In genomic region chr11:128565881-128566280, GRCh38 we compare ENCODE assay signal across 15 cellular contexts. TPM values are rescaled to one million over a fixed set of nuclear protein-coding genes. Genes with fewer than 3 reads are reported as not detected.
A peak's percentile ranks its signal among the peaks of the same experiment; 100 is the strongest.
DNase-seq lines count a peak whose midpoint lies in the region; ATAC-seq, FAIRE-seq and TF ChIP-seq lines count a peak whose summit lies in the region.
"Had no signal": no experiment of that assay in that cellular context is flagged by ENCODE, and none has a peak within 500 bp of the region (broad histone marks: within the 10 kb centered on the region; RNA-seq: fewer than 3 reads in every experiment).

No MANE protein-coding gene starts in this region.

- no peak overlapping the region for H3K4me3 ChIP-seq in body of pancreas
- no peak overlapping the region for H3K4me3 ChIP-seq in WERI-Rb-1 (ENCODE audit: low read depth, low read length)

- peak; percentile 31 for FAIRE-seq in GM19239 (lab: Jason Lieb, UNC)
- FAIRE-seq: bronchial epithelial cell, H1 had no signal

- WGBS in body of pancreas, 2 donors = 17 to 22% methylated on average over 5 of the region's 5 CpGs

- DNase-seq in GM19239 (ENCODE audit: insufficient read length, low spot score) (no peak), MV-4-11 (lab: John Stamatoyannopoulos, UW) (peak; percentile 63), body of pancreas (peak in 3 of 4 donors; percentile 20 to 33 (median 28)), renal cortical epithelial cell (ENCODE audit: low read depth) (peak; percentile 59), WERI-Rb-1 (no peak), D341Med (ENCODE audit: low spot score) (no peak), cerebellar cortex (ENCODE audit: low spot score) (no peak)
- no peak for DNase-seq in effector CD4-positive, alpha-beta T cell
- DNase-seq: activated CD4-positive, alpha-beta T cell treated with anti-CD3 and anti-CD28 coated beads for 48 hours; CD4-positive, CD25-positive, alpha-beta regulatory T cell; effector memory CD8-positive, alpha-beta T cell; T-helper 17 cell had no signal

- no peak for TF ChIP-seq POLR2A in body of pancreas (IDR thresholded peaks at IDR 0.05)

- H3K27me3 ChIP-seq in body of pancreas (no peaks in the 10 kb centered on the region), WERI-Rb-1 (ENCODE audit: insufficient read depth, low read depth, severe bottlenecking) (no peaks in the 10 kb centered on the region)

- ATAC-seq in body of pancreas = peak; percentile 63
- ATAC-seq: effector memory CD8-positive, alpha-beta T cell; sciatic nerve; T-helper 17 cell had no signal

- intact Hi-C loops in body of pancreas (cut with DNase I) = no loop called here

- TF ChIP-seq CTCF in body of pancreas (IDR thresholded peaks at IDR 0.05) (peak in 2 of 7 experiments; percentile 4 to 16), WERI-Rb-1 (IDR thresholded peaks at IDR 0.05; ENCODE audit: low read depth, low read length) (no peak)

- no peaks in the 10 kb centered on the region for H3K9me3 ChIP-seq in body of pancreas
- H3K9me3 ChIP-seq in WERI-Rb-1 (ENCODE audit: severe bottlenecking) = no peaks in the 10 kb centered on the region

- H3K4me1 ChIP-seq in body of pancreas = peaks cover 12% of the 10 kb centered on the region

- H3K36me3 ChIP-seq in body of pancreas (replicated peaks in 1 of 2; ENCODE audit: insufficient read depth in 1 of 2, low read depth in 2 of 2) = no peaks in the 10 kb centered on the region
- no peaks in the 10 kb centered on the region for H3K36me3 ChIP-seq in WERI-Rb-1

- no peak overlapping the region for H3K27ac ChIP-seq in body of pancreas
- no peak overlapping the region for H3K27ac ChIP-seq in WERI-Rb-1

RNA-seq across cellular contexts. Expression of gene ETS1, which starts 21.5 kb away (rescaled TPM):
- 10 to 100 TPM; 20.0 to 22.7 TPM for total RNA-seq in body of pancreas
- total RNA-seq in renal cortical epithelial cell = 52.7 and 121 TPM in 2 replicates

Comparison
In these comparisons a context has a peak if more than half of its experiments do, and no peak if none do; other contexts are left out.
1. DNase-seq: peak in MV-4-11 (single experiment), body of pancreas (3 of 4) and renal cortical epithelial cell (single experiment); none in GM19239 (single experiment), WERI-Rb-1 (single experiment), D341Med (single experiment), effector CD4-positive, alpha-beta T cell (single experiment) and cerebellar cortex (single experiment).